8 cellular contexts compared by ENCODE assay signal in the genomic region with DNA sequence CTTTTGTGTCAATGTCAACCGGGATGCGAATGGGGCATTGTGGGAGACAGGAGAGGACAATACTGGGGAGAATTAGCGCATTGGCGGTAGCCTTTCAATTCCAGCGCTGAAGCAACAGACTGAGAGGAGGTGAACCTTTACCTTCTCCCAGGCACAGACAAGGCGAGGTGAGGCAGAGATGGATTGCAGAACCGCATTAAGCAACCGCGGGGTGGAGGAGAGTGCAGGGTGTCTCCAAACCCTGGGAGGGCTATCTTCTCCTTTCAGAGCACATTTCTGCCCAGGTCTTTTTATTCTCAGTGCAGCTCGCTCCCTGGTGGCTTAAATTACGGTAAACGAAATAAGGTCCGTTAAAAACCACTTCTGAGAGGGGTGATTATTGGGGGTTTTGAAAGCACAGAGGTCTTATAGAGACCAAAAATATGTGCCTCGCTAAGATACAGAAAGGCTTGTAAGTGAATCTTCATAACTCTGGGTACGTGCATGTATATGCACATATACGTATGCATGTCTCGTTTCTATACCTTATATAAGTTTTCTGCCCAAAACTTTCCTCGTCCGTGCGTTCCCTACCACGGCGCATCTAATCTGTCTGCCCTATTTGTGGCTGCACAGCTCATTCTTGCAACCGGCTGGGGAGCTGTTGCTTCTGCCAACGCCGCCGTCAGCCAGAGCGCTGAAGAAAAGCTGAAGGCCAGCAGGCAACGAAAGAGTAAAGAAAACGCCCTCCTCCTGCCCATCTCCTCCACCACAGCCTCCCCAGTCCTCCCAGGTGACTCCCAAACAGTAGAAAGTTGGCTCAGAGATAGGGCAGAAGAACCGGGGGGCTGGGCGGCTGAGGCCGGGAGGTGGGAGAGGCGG. TPM values are rescaled to one million over a fixed set of nuclear protein-coding genes. Genes with fewer than 3 reads are reported as not detected.
DNase-seq lines count a peak whose midpoint lies in the region; ATAC-seq and TF ChIP-seq lines count a peak whose summit lies in the region.

No MANE protein-coding gene starts in this region.

- peaks cover 41 to 61% (median 49%) of the 10 kb centered on the region in 11 experiments for H3K27me3 ChIP-seq in BLaER1 treated with 17β-estradiol and CSF1 and Interleukin-3, amounts not matched to agents 10 nM and 100 nM

- intact Hi-C loops in activated T-helper 1 cell treated with anti-CD3 and anti-CD28 coated beads, Interleukin-12 subunit alpha, Interleukin-12 subunit beta, Interleukin-2, Interleukin-4 antibody, amounts not matched to agents 30 ng/mL and 10 ng/mL and 1 ng/mL, durations not matched to agents 14 hours and 24 hours and 36 hours (cut with micrococcal nuclease), result no loop called here

- peaks cover 45% of the 10 kb centered on the region for H3K27me3 Mint-ChIP-seq in activated T-helper 1 cell treated with anti-CD3 and anti-CD28 coated beads, Interleukin-12 subunit alpha, Interleukin-12 subunit beta, Interleukin-2, Interleukin-4 antibody, amounts not matched to agents 30 ng/mL and 10 ng/mL and 1 ng/mL, durations not matched to agents 14 hours and 24 hours and 36 hours (ENCODE audit: insufficient read depth)

- no peak overlapping the region for H3K27ac Mint-ChIP-seq in activated T-helper 1 cell treated with anti-CD3 and anti-CD28 coated beads, Interleukin-12 subunit alpha, Interleukin-12 subunit beta, Interleukin-2, Interleukin-4 antibody, amounts not matched to agents 30 ng/mL and 10 ng/mL and 1 ng/mL, durations not matched to agents 14 hours and 24 hours and 36 hours

- ATAC-seq in HG02870 (IDR thresholded peaks at IDR 0.05; ENCODE audit: unreplicated experiment), result no peak

- peak overlapping the region; percentile 54 to 88 (median 68) for H3K4me2 ChIP-seq in BLaER1 treated with 17β-estradiol and CSF1 and Interleukin-3, amounts not matched to agents 10 nM and 100 nM

- H3K9me3 ChIP-seq in BLaER1 treated with 17β-estradiol and CSF1 and Interleukin-3, amounts not matched to agents 10 nM and 100 nM (replicated peaks in 1 of 11), result peaks cover 0 to 11% (median 0%) of the 10 kb centered on the region in 11 experiments; a peak in 3 of 22 replicates

- peaks cover 0 to 5% (median 0%) of the 10 kb centered on the region in 10 experiments; a peak in 3 of 20 replicates for H3K4me1 ChIP-seq in BLaER1 treated with 17β-estradiol and CSF1 and Interleukin-3, amounts not matched to agents 10 nM and 100 nM

- H3K4me1 Mint-ChIP-seq in activated T-helper 1 cell treated with anti-CD3 and anti-CD28 coated beads, Interleukin-12 subunit alpha, Interleukin-12 subunit beta, Interleukin-2, Interleukin-4 antibody, amounts not matched to agents 30 ng/mL and 10 ng/mL and 1 ng/mL, durations not matched to agents 14 hours and 24 hours and 36 hours (ENCODE audit: low read depth), result peaks cover 6% of the 10 kb centered on the region

- peak overlapping the region in 1 of 11 experiments; percentile 23; a peak in 2 of 22 replicates for H3K9ac ChIP-seq in BLaER1 treated with 17β-estradiol and CSF1 and Interleukin-3, amounts not matched to agents 10 nM and 100 nM

- H3K9me3 Mint-ChIP-seq in activated T-helper 1 cell treated with anti-CD3 and anti-CD28 coated beads, Interleukin-12 subunit alpha, Interleukin-12 subunit beta, Interleukin-2, Interleukin-4 antibody, amounts not matched to agents 30 ng/mL and 10 ng/mL and 1 ng/mL, durations not matched to agents 14 hours and 24 hours and 36 hours, result no peaks in the 10 kb centered on the region

- H3K4me3 Mint-ChIP-seq in activated T-helper 1 cell treated with anti-CD3 and anti-CD28 coated beads, Interleukin-12 subunit alpha, Interleukin-12 subunit beta, Interleukin-2, Interleukin-4 antibody, amounts not matched to agents 30 ng/mL and 10 ng/mL and 1 ng/mL, durations not matched to agents 14 hours and 24 hours and 36 hours, result no peak overlapping the region

- no peak overlapping the region for H3K27ac ChIP-seq in BLaER1 treated with 17β-estradiol and CSF1 and Interleukin-3, amounts not matched to agents 10 nM and 100 nM

- H3K4me3 ChIP-seq in BLaER1 treated with 17β-estradiol and CSF1 and Interleukin-3, amounts not matched to agents 10 nM and 100 nM, result peak overlapping the region; percentile 42 to 63 (median 53)
- H3K4me3 ChIP-seq in choroid plexus epithelial cell (ENCODE audit: low read depth, low read length), result no peak overlapping the region

- H3K36me3 ChIP-seq in BLaER1 treated with 17β-estradiol and CSF1 and Interleukin-3, amounts not matched to agents 10 nM and 100 nM, result no peaks in the 10 kb centered on the region

- no peaks in the 10 kb centered on the region for H3K36me3 Mint-ChIP-seq in activated T-helper 1 cell treated with anti-CD3 and anti-CD28 coated beads, Interleukin-12 subunit alpha, Interleukin-12 subunit beta, Interleukin-2, Interleukin-4 antibody, amounts not matched to agents 30 ng/mL and 10 ng/mL and 1 ng/mL, durations not matched to agents 14 hours and 24 hours and 36 hours (ENCODE audit: low read depth)

- DNase-seq in HT1080 (ENCODE audit: low read depth) (peak; percentile 17), choroid plexus epithelial cell (ENCODE audit: low read depth) (peak; percentile 2), medulla oblongata (ENCODE audit: extremely low spot score) (peak; percentile 32), germinal center (ENCODE audit: low spot score) (no peak), HT-29 (ENCODE audit: low spot score) (no peak)
- no peak for DNase-seq in activated T-helper 1 cell treated with anti-CD3 and anti-CD28 coated beads, Interleukin-12 subunit alpha, Interleukin-12 subunit beta, Interleukin-2, Interleukin-4 antibody, amounts not matched to agents 30 ng/mL and 10 ng/mL and 1 ng/mL, durations not matched to agents 14 hours and 24 hours and 36 hours (ENCODE audit: low spot score)

- H4K20me1 ChIP-seq in BLaER1 treated with 17β-estradiol and CSF1 and Interleukin-3, amounts not matched to agents 10 nM and 100 nM, result peaks cover 0 to 4% (median 0%) of the 10 kb centered on the region in 11 experiments; a peak in 2 of 22 replicates

- no peak for TF ChIP-seq CTCF in choroid plexus epithelial cell (conservative IDR thresholded peaks at IDR 0.05; ENCODE audit: low read depth, low read length)

RNA-seq across cellular contexts. Expression of gene ZNF804B, which starts 0.9 kb away (rescaled TPM):
- total RNA-seq in HT1080 (2014; rRNA removed; shearing (Covaris generic)), result not detected in 2 replicates
- polyA plus RNA-seq in HT1080 (2015; cell fraction: cytosol; rRNA removed), result not detected in 2 replicates
- not detected in 2 replicates for polyA plus RNA-seq in HT1080 (2015; cell fraction: nucleus; rRNA removed)
- not detected in 2 replicates for total RNA-seq in activated T-helper 1 cell treated with anti-CD3 and anti-CD28 coated beads, Interleukin-12 subunit alpha, Interleukin-12 subunit beta, Interleukin-2, Interleukin-4 antibody, amounts not matched to agents 30 ng/mL and 10 ng/mL and 1 ng/mL, durations not matched to agents 14 hours and 24 hours and 36 hours
- total RNA-seq in HT-29 (2014; rRNA removed; shearing (Covaris generic)), result not detected in 2 replicates

RNA-seq across cellular contexts. Expression of gene TEX47, which starts 37.0 kb away (rescaled TPM):
- total RNA-seq in HT1080 (2014; rRNA removed; shearing (Covaris generic)), result not detected in 2 replicates
- not detected in 2 replicates for polyA plus RNA-seq in HT1080 (2015; cell fraction: cytosol; rRNA removed)
- not detected in 2 replicates for polyA plus RNA-seq in HT1080 (2015; cell fraction: nucleus; rRNA removed)
- not detected in 2 replicates for total RNA-seq in activated T-helper 1 cell treated with anti-CD3 and anti-CD28 coated beads, Interleukin-12 subunit alpha, Interleukin-12 subunit beta, Interleukin-2, Interleukin-4 antibody, amounts not matched to agents 30 ng/mL and 10 ng/mL and 1 ng/mL, durations not matched to agents 14 hours and 24 hours and 36 hours
- total RNA-seq in HT-29 (2014; rRNA removed; shearing (Covaris generic)), result not detected in 2 replicates

Comparison
In these comparisons a context has a peak if more than half of its experiments do, and no peak if none do; other contexts are left out.
1. DNase-seq: peak in HT1080 (single experiment), choroid plexus epithelial cell (single experiment) and medulla oblongata (single experiment); none in germinal center (single experiment), activated T-helper 1 cell treated with anti-CD3 and anti-CD28 coated beads, Interleukin-12 subunit alpha, Interleukin-12 subunit beta, Interleukin-2, Interleukin-4 antibody, amounts not matched to agents 30 ng/mL and 10 ng/mL and 1 ng/mL, durations not matched to agents 14 hours and 24 hours and 36 hours (single experiment) and HT-29 (single experiment).